18 cellular contexts compared by ENCODE assay signal in the genomic region with DNA sequence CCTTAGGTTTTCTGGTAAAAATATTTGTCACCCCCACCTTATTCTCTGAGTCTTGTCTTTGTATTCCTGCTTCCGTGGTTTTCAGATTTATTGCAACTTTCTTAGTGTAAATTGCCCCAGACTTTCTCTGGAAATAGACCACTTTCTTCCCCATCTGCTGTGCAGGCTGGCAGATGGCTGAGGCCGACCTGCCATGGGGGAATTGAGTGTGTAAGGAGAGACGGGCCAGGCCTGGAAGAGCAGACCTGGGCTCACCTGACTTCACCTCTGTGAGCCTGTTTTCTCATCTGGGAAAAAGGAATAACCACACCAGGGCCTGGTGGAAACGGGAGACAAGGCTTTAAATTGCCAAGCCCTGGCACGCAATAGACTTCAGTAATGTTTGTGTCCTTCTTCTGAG. TPM values are rescaled to one million over a fixed set of nuclear protein-coding genes. Genes with fewer than 3 reads are reported as not detected.
DNase-seq lines count a peak whose midpoint lies in the region; TF ChIP-seq lines count a peak whose summit lies in the region.
"Had no signal": no experiment of that assay in that cellular context is flagged by ENCODE, and none has a peak within 500 bp of the region (broad histone marks: within the 10 kb centered on the region; RNA-seq: fewer than 3 reads in every experiment).

No MANE protein-coding gene starts in this region.

- no peak for TF ChIP-seq CTCF in brain (conservative IDR thresholded peaks at IDR 0.05)

- H3K79me1 ChIP-seq in trophoblast cell (ENCODE audit: low read length), result peaks cover 27% of the 10 kb centered on the region

- H3K4me3 ChIP-seq in trophoblast cell (ENCODE audit: low read depth, low read length), result no peak overlapping the region
- H3K4me3 ChIP-seq: GM12878, GM23248, K562, PC-9, SJCRH30 had no signal

- H3K27ac Mint-ChIP-seq in brain, result peak overlapping the region; percentile 12 to 48 (median 20)

- no CpG with 5 or more reads among the region's 5 CpGs for WGBS in trophoblast cell (ENCODE audit: extremely low coverage, insufficient coverage, insufficient read length)

- no peaks in the 10 kb centered on the region for H3K36me3 ChIP-seq in trophoblast cell (ENCODE audit: control insufficient read depth in 1 of 2, insufficient read depth in 2 of 2, low read length in 2 of 2)
- H3K36me3 ChIP-seq: SJCRH30 had no signal

- no peak overlapping the region for H3K18ac ChIP-seq in trophoblast cell (ENCODE audit: low read length)

- peaks cover 0 to 5% (median 0%) of the 10 kb centered on the region in 5 experiments for H3K9me3 Mint-ChIP-seq in brain

- no peaks in the 10 kb centered on the region for H3K27me3 ChIP-seq in trophoblast cell (ENCODE audit: insufficient read depth, low read length)
- H3K27me3 ChIP-seq: SJCRH30 had no signal

- H4K91ac ChIP-seq in trophoblast cell (ENCODE audit: low read depth, low read length), result peak overlapping the region; percentile 46

- H3K14ac ChIP-seq in trophoblast cell (ENCODE audit: low read length), result no peak overlapping the region

- peak overlapping the region; percentile 29 for H2BK12ac ChIP-seq in trophoblast cell (ENCODE audit: low read length)

- no peak overlapping the region for H2BK5ac ChIP-seq in trophoblast cell (ENCODE audit: low read depth, low read length, poor library complexity)

- H4K12ac ChIP-seq in trophoblast cell (ENCODE audit: low read depth, low read length), result no peak overlapping the region

- H3K36me3 Mint-ChIP-seq in brain, result no peaks in the 10 kb centered on the region

- no peak overlapping the region for H3K27ac ChIP-seq in trophoblast cell (ENCODE audit: low read depth, low read length)
- H3K27ac ChIP-seq: GM23248, PC-9, SJCRH30 had no signal

- no peak overlapping the region for H2AFZ ChIP-seq in trophoblast cell (ENCODE audit: insufficient read depth, low read length, poor library complexity)
- H2AFZ ChIP-seq: GM23248, PC-9 had no signal

- peaks cover 16 to 18% of the 10 kb centered on the region in 2 experiments for H3K4me1 ChIP-seq in trophoblast cell (ENCODE audit: control insufficient read depth in 1 of 2, insufficient read depth in 2 of 2, low read length in 2 of 2)

- no peak overlapping the region for H3K4ac ChIP-seq in trophoblast cell (ENCODE audit: low read depth, low read length)

- H2BK120ac ChIP-seq in trophoblast cell (ENCODE audit: insufficient read depth, low read length, poor library complexity), result peak overlapping the region; percentile 29

- H3K9ac ChIP-seq in trophoblast cell (ENCODE audit: low read length), result no peak overlapping the region
- H3K9ac ChIP-seq: GM23248 had no signal

- no peaks in the 10 kb centered on the region for H3K79me2 ChIP-seq in trophoblast cell (ENCODE audit: control insufficient read depth, insufficient read depth, low read length, poor library complexity)

- no peak overlapping the region for H4K8ac ChIP-seq in trophoblast cell (ENCODE audit: low read depth, low read length)

- no peak overlapping the region for H2AK5ac ChIP-seq in trophoblast cell (ENCODE audit: low read length)

- H3K4me3 Mint-ChIP-seq in brain, result peak overlapping the region in 1 of 5 experiments; percentile 17

- H3K4me2 ChIP-seq in trophoblast cell (ENCODE audit: low read length), result no peak overlapping the region
- H3K4me2 ChIP-seq: PC-9 had no signal

- H3K9me3 ChIP-seq in trophoblast cell (ENCODE audit: insufficient read depth, low read depth, low read length), result peaks cover 2% of the 10 kb centered on the region
- H3K9me3 ChIP-seq: SJCRH30 had no signal

- H3K4me1 Mint-ChIP-seq in brain, result peaks cover 61% of the 10 kb centered on the region

- H3K23ac ChIP-seq in trophoblast cell (ENCODE audit: low read length), result no peak overlapping the region

- H3K27me3 Mint-ChIP-seq in brain, result peaks cover 4% of the 10 kb centered on the region

- DNase-seq in DMS 273 treated with DMSO at 0.1 percent for 48 hours (lab: John Stamatoyannopoulos, UW), result peak; percentile 96
- peak; percentile 70 for DNase-seq in NCI-H2171 (lab: John Stamatoyannopoulos, UW)
- DNase-seq in trophoblast cell, result no peak
- no peak for DNase-seq in amygdala (lab: John Stamatoyannopoulos, UW)
- no peak for DNase-seq in Kasumi-1 (lab: John Stamatoyannopoulos, UW)
- no peak for DNase-seq in NCI-H2107 treated with DMSO at 0.1 percent for 48 hours (lab: John Stamatoyannopoulos, UW; ENCODE audit: unreplicated experiment)
- DNase-seq: Calu3, H7, MV-4-11, NCI-H1105, NCI-H2081, NCI-H526, PC-9, SJCRH30 had no signal

RNA-seq across cellular contexts. Expression of gene ACKR3, which starts 44.9 kb away (rescaled TPM):
- polyA plus RNA-seq in brain (ENCODE audit: insufficient read depth, low read depth, low replicate concordance), result 7.3 TPM
- polyA plus RNA-seq in trophoblast cell (2013), result 301 and 313 TPM in 2 replicates
- polyA plus RNA-seq: K562 had no signal

Comparison
In these comparisons a context has a peak if more than half of its experiments do, and no peak if none do; other contexts are left out.
1. DNase-seq: peak in DMS 273 treated with DMSO at 0.1 percent for 48 hours (single experiment) and NCI-H2171 (single experiment); none in trophoblast cell (0 of 2), amygdala (0 of 56), Kasumi-1 (0 of 2) and NCI-H2107 treated with DMSO at 0.1 percent for 48 hours (single experiment).